In the genomic region with DNA sequence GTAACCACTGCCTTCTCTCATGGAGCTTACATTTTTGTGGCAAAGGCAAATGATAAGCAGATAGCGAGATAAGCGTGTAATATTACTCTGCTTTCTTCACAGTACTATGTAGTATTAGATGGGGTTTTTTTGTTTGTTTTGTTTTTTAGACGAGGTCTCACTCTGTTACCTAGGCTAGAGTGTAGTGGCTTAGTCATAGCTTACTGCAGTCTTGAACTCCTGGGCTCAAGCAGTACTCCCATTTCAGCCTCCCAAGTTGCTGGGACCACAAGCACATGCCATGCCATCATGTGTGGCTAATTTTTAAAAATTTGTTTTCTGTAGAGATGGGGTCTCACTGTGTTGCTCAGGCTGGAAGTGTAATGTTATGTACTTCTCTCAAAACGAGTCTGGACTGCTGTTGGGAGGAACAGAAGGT, we compare ENCODE assay signal across 10 cellular contexts. TPM values are rescaled to one million over a fixed set of nuclear protein-coding genes. Genes with fewer than 3 reads are reported as not detected.
DNase-seq lines count a peak whose midpoint lies in the region; ATAC-seq and TF ChIP-seq lines count a peak whose summit lies in the region.
"Had no signal": no experiment of that assay in that cellular context is flagged by ENCODE, and none has a peak within 500 bp of the region (broad histone marks: within the 10 kb centered on the region; RNA-seq: fewer than 3 reads in every experiment).

No MANE protein-coding gene starts in this region.

- H3K4me3 Mint-ChIP-seq in CD8-positive, alpha-beta memory T cell, result peak overlapping the region; percentile 4 to 87 (median 65)
- H3K4me3 Mint-ChIP-seq in natural killer cell, result peak overlapping the region; percentile 49

- DNase-seq in CD8-positive, alpha-beta memory T cell, result no peak
- DNase-seq in activated naive CD4-positive, alpha-beta T cell treated with anti-CD3 and anti-CD28 coated beads, Interleukin-2, amount 50 U/mL, for 72 hours (ENCODE audit: low spot score in 2 of 2), result no peak
- DNase-seq in natural killer cell (no peak), esophagus squamous epithelium (lab: John Stamatoyannopoulos, UW) (no peak), cerebellar nuclear complex (lab: John Stamatoyannopoulos, UW) (no peak), GF-D8 (lab: John Stamatoyannopoulos, UW) (no peak)
- DNase-seq: WERI-Rb-1 had no signal

- H3K27me3 Mint-ChIP-seq in CD8-positive, alpha-beta memory T cell, result no peaks in the 10 kb centered on the region
- no peaks in the 10 kb centered on the region for H3K27me3 Mint-ChIP-seq in natural killer cell (ENCODE audit: low read depth in 2 of 2)

- peaks cover 82 to 98% (median 95%) of the 10 kb centered on the region in 3 donors for H3K4me1 Mint-ChIP-seq in CD8-positive, alpha-beta memory T cell
- peaks cover 75 to 89% of the 10 kb centered on the region in 2 donors for H3K4me1 Mint-ChIP-seq in natural killer cell

- H3K4me3 ChIP-seq in CD8-positive, alpha-beta memory T cell (ENCODE audit: low read length), result no peak overlapping the region
- no peak overlapping the region for H3K4me3 ChIP-seq in esophagus squamous epithelium
- H3K4me3 ChIP-seq: hepatocyte had no signal

- H3K27ac Mint-ChIP-seq in CD8-positive, alpha-beta memory T cell, result peak overlapping the region; percentile 66 to 89 (median 84)
- H3K27ac Mint-ChIP-seq in activated naive CD4-positive, alpha-beta T cell treated with anti-CD3 and anti-CD28 coated beads, Interleukin-2, amount 50 U/mL, for 72 hours, result peak overlapping the region; percentile 63 to 84
- peak overlapping the region; percentile 82 to 84 for H3K27ac Mint-ChIP-seq in natural killer cell

- TF ChIP-seq POLR2A in esophagus squamous epithelium (IDR thresholded peaks at IDR 0.05), result no peak

- H3K4me1 ChIP-seq in CD8-positive, alpha-beta memory T cell (ENCODE audit: insufficient read depth, low read length), result peaks cover 79% of the 10 kb centered on the region
- H3K4me1 ChIP-seq in esophagus squamous epithelium, result peaks cover 0 to 78% (median 61%) of the 10 kb centered on the region in 3 donors

- H3K36me3 ChIP-seq in CD8-positive, alpha-beta memory T cell (ENCODE audit: insufficient read depth, low read length), result no peaks in the 10 kb centered on the region
- H3K36me3 ChIP-seq in esophagus squamous epithelium, result peaks cover 0 to 5% (median 0%) of the 10 kb centered on the region in 3 donors
- H3K36me3 ChIP-seq: WERI-Rb-1 had no signal

- no peaks in the 10 kb centered on the region for H3K9me3 ChIP-seq in CD8-positive, alpha-beta memory T cell (ENCODE audit: low read length)
- no peaks in the 10 kb centered on the region for H3K9me3 ChIP-seq in esophagus squamous epithelium

- H3K27me3 ChIP-seq in CD8-positive, alpha-beta memory T cell (ENCODE audit: insufficient read depth, low read length, poor library complexity, severe bottlenecking), result no peaks in the 10 kb centered on the region
- no peaks in the 10 kb centered on the region for H3K27me3 ChIP-seq in esophagus squamous epithelium
- H3K27me3 ChIP-seq: hepatocyte had no signal

- WGBS in esophagus squamous epithelium, 2 donors, result 60 to 62% methylated on average over 4 of the region's 4 CpGs

- intact Hi-C loops in natural killer cell (cut with micrococcal nuclease), result no loop called here
- intact Hi-C loops in esophagus squamous epithelium (cut with DNase I), result no loop called here

- no peak for TF ChIP-seq CTCF in natural killer cell (IDR thresholded peaks at IDR 0.05)
- no peak for TF ChIP-seq CTCF in esophagus squamous epithelium (IDR thresholded peaks at IDR 0.05)

- POLR2A ChIA-PET in CD8-positive, alpha-beta memory T cell (lab: Charles Lee), result interaction anchor here (0.5 to 2.3 kb wide), 3 partner anchors 11 to 29 kb away, joined by 3 to 7 read pairs (median 4); no protein-coding TSS in a partner anchor

- peaks cover under 1 to 18% (median 4%) of the 10 kb centered on the region in 3 donors for H3K36me3 Mint-ChIP-seq in CD8-positive, alpha-beta memory T cell
- peaks cover 0 to 5% of the 10 kb centered on the region in 2 donors for H3K36me3 Mint-ChIP-seq in activated naive CD4-positive, alpha-beta T cell treated with anti-CD3 and anti-CD28 coated beads, Interleukin-2, amount 50 U/mL, for 72 hours
- no peaks in the 10 kb centered on the region for H3K36me3 Mint-ChIP-seq in natural killer cell

- H3K27ac ChIP-seq in CD8-positive, alpha-beta memory T cell (ENCODE audit: low read depth, low read length), result no peak overlapping the region
- peak overlapping the region in 1 of 4 donors; percentile 7 for H3K27ac ChIP-seq in esophagus squamous epithelium
- H3K27ac ChIP-seq: hepatocyte, WERI-Rb-1 had no signal

- CTCF ChIA-PET in CD8-positive, alpha-beta memory T cell (lab: Charles Lee), result interaction anchor here (0.6 to 1.6 kb wide), 4 partner anchors 9 to 154 kb away, joined by 3 read pairs; no protein-coding TSS in a partner anchor

- H3K9me3 Mint-ChIP-seq in CD8-positive, alpha-beta memory T cell, result no peaks in the 10 kb centered on the region
- H3K9me3 Mint-ChIP-seq in activated naive CD4-positive, alpha-beta T cell treated with anti-CD3 and anti-CD28 coated beads, Interleukin-2, amount 50 U/mL, for 72 hours, result no peaks in the 10 kb centered on the region
- no peaks in the 10 kb centered on the region for H3K9me3 Mint-ChIP-seq in natural killer cell

- peak; percentile 41 for ATAC-seq in HG02938 (IDR thresholded peaks at IDR 0.05; ENCODE audit: unreplicated experiment)
- ATAC-seq in activated naive CD4-positive, alpha-beta T cell treated with anti-CD3 and anti-CD28 coated beads, Interleukin-2, amount 50 U/mL, for 72 hours, result peak; percentile 52
- ATAC-seq in natural killer cell, result peak; percentile 56 to 67 (median 62)
- ATAC-seq in GM19397 (IDR thresholded peaks at IDR 0.05; ENCODE audit: unreplicated experiment), result no peak

RNA-seq across cellular contexts. Expression of a gene that starts 22.9 kb away (rescaled TPM):
- total RNA-seq in CD8-positive, alpha-beta memory T cell, result 100 to 1,000 TPM; 386 to 391 TPM
- polyA plus RNA-seq in CD8-positive, alpha-beta memory T cell, result 303 TPM
- total RNA-seq in activated naive CD4-positive, alpha-beta T cell treated with anti-CD3 and anti-CD28 coated beads, Interleukin-2, amount 50 U/mL, for 72 hours, result 100 to 1,000 TPM; 406 to 425 TPM
- 100 to 1,000 TPM; 600 to 704 (median 607) TPM for total RNA-seq in natural killer cell
- 100 to 1,000 TPM in 3 of 4 donors, 10 to 100 TPM in 1; 94.0 to 318 (median 161) TPM for total RNA-seq in esophagus squamous epithelium
